Comparison of ENCODE assay signal across 8 cellular contexts in genomic region chr3:49469037-49469875, GRCh38. TPM values are rescaled to one million over a fixed set of nuclear protein-coding genes. Genes with fewer than 3 reads are reported as not detected.
DNase-seq lines count a peak whose midpoint lies in the region; ATAC-seq and TF ChIP-seq lines count a peak whose summit lies in the region.

No MANE protein-coding gene starts in this region.

- no peak for TF ChIP-seq POLR2A in right lobe of liver (IDR thresholded peaks at IDR 0.05)

- peak overlapping the region; percentile 68 to 81 (median 76) for H3K4me3 ChIP-seq in BLaER1 treated with 17β-estradiol and CSF1 and Interleukin-3, amounts not matched to agents 10 nM and 100 nM
- H3K4me3 ChIP-seq in GM23248 (peak overlapping the region; percentile 73), duodenal mucosa (ENCODE audit: low read depth in 1 of 2, low read length in 2 of 2) (peak overlapping the region; percentile 70 to 72), right lobe of liver (peak overlapping the region; percentile 44 to 85 (median 44))

- ATAC-seq in right lobe of liver (peak; percentile 31 to 54 (median 42)), GM19455 (IDR thresholded peaks at IDR 0.05; ENCODE audit: unreplicated experiment) (no peak)

- H3K9me3 ChIP-seq in BLaER1 treated with 17β-estradiol and CSF1 and Interleukin-3, amounts not matched to agents 10 nM and 100 nM (replicated peaks in 1 of 11), result peaks cover 0 to 3% (median 0%) of the 10 kb centered on the region in 11 experiments; a peak in 2 of 22 replicates
- H3K9me3 ChIP-seq in GM23248 (ENCODE audit: low read depth) (no peaks in the 10 kb centered on the region), duodenal mucosa (ENCODE audit: control insufficient read depth in 1 of 2, low read length in 2 of 2) (no peaks in the 10 kb centered on the region), right lobe of liver (no peaks in the 10 kb centered on the region)

- intact Hi-C loops in right lobe of liver (cut with DNase I), result no loop called here

- H3K4me1 ChIP-seq in BLaER1 treated with 17β-estradiol and CSF1 and Interleukin-3, amounts not matched to agents 10 nM and 100 nM, result peaks cover 23 to 38% (median 34%) of the 10 kb centered on the region in 10 experiments
- H3K4me1 ChIP-seq in GM23248 (ENCODE audit: insufficient read depth) (peaks cover 21% of the 10 kb centered on the region), duodenal mucosa (ENCODE audit: control insufficient read depth in 1 of 2, insufficient read depth in 2 of 2, low read length in 2 of 2) (peaks cover 30 to 35% of the 10 kb centered on the region in 2 donors), right lobe of liver (peaks cover 0 to 34% (median 13%) of the 10 kb centered on the region in 4 donors)

- peak overlapping the region; percentile 72 to 88 (median 80) for H3K9ac ChIP-seq in BLaER1 treated with 17β-estradiol and CSF1 and Interleukin-3, amounts not matched to agents 10 nM and 100 nM
- H3K9ac ChIP-seq in GM23248 (peak overlapping the region; percentile 85), duodenal mucosa (ENCODE audit: low read depth in 1 of 2, low read length in 2 of 2) (peak overlapping the region; percentile 78 to 86)

- peak; percentile 93 for DNase-seq in GM23248
- DNase-seq in RPMI7951 (ENCODE audit: low read depth), result peak; percentile 90
- peak; percentile 66 to 75 (median 73) for DNase-seq in right lobe of liver
- peak; percentile 55 for DNase-seq in stromal cell of bone marrow (ENCODE audit: low read depth)
- no peak for DNase-seq in HuH-7 (ENCODE audit: low spot score)

- in situ Hi-C loops in GM23248 (cut with MboI), result no loop called here

- H3K79me2 ChIP-seq in GM23248 (ENCODE audit: insufficient read depth), result peaks cover 35% of the 10 kb centered on the region

- peaks cover 31% of the 10 kb centered on the region for H3F3A ChIP-seq in GM23248 (ENCODE audit: insufficient read depth)

- peak overlapping the region; percentile 71 to 93 (median 90) for H3K4me2 ChIP-seq in BLaER1 treated with 17β-estradiol and CSF1 and Interleukin-3, amounts not matched to agents 10 nM and 100 nM
- peak overlapping the region; percentile 95 for H3K4me2 ChIP-seq in GM23248 (ENCODE audit: unreplicated experiment)

- 3% methylated on average over 22 of the region's 22 CpGs for WGBS in GM23248 (ENCODE audit: low coverage in 1 of 2, low lambda C conversion rate in 2 of 2, missing lambda C conversion rate in 2 of 2), 2 experiments
- WGBS in right lobe of liver (ENCODE audit: insufficient coverage, low coverage, low lambda C conversion rate, missing lambda C conversion rate), result 14% methylated on average over 10 of the region's 22 CpGs

- peaks cover 0 to 16% (median 0%) of the 10 kb centered on the region in 11 experiments; a peak in 3 of 22 replicates for H3K36me3 ChIP-seq in BLaER1 treated with 17β-estradiol and CSF1 and Interleukin-3, amounts not matched to agents 10 nM and 100 nM
- H3K36me3 ChIP-seq in GM23248 (ENCODE audit: low read depth), result no peaks in the 10 kb centered on the region
- H3K36me3 ChIP-seq in duodenal mucosa (ENCODE audit: control insufficient read depth in 1 of 2, insufficient read depth in 2 of 2, low read length in 2 of 2), result no peaks in the 10 kb centered on the region
- H3K36me3 ChIP-seq in right lobe of liver, result no peaks in the 10 kb centered on the region

- H3K27me3 ChIP-seq in BLaER1 treated with 17β-estradiol and CSF1 and Interleukin-3, amounts not matched to agents 10 nM and 100 nM, result peaks cover 0 to 30% (median 0%) of the 10 kb centered on the region in 11 experiments; a peak in 5 of 22 replicates
- H3K27me3 ChIP-seq in GM23248 (replicated peaks; ENCODE audit: insufficient read depth), result no peaks in the 10 kb centered on the region
- H3K27me3 ChIP-seq in duodenal mucosa (ENCODE audit: control insufficient read depth in 1 of 2, insufficient read depth in 2 of 2, low read length in 2 of 2), result no peaks in the 10 kb centered on the region
- no peaks in the 10 kb centered on the region for H3K27me3 ChIP-seq in right lobe of liver

- no peaks in the 10 kb centered on the region for H3K9me2 ChIP-seq in GM23248 (ENCODE audit: insufficient read depth)

- peak overlapping the region; percentile 82 for H2AFZ ChIP-seq in GM23248

- no peak for TF ChIP-seq CTCF in right lobe of liver (IDR thresholded peaks at IDR 0.05)

- H3K27ac ChIP-seq in BLaER1 treated with 17β-estradiol and CSF1 and Interleukin-3, amounts not matched to agents 10 nM and 100 nM, result peak overlapping the region; percentile 61 to 79 (median 75)
- peak overlapping the region; percentile 96 for H3K27ac ChIP-seq in GM23248
- H3K27ac ChIP-seq in duodenal mucosa (ENCODE audit: low read depth, low read length), result peak overlapping the region; percentile 94
- peak overlapping the region; percentile 74 to 95 (median 88) for H3K27ac ChIP-seq in right lobe of liver

- H4K20me1 ChIP-seq in BLaER1 treated with 17β-estradiol and CSF1 and Interleukin-3, amounts not matched to agents 10 nM and 100 nM, result peaks cover 7 to 37% (median 20%) of the 10 kb centered on the region in 11 experiments; a peak in 13 of 22 replicates
- H4K20me1 ChIP-seq in GM23248 (ENCODE audit: insufficient read depth), result no peaks in the 10 kb centered on the region

RNA-seq across cellular contexts. Expression of gene DAG1, which starts 0.8 kb away (rescaled TPM):
- total RNA-seq in GM23248 (2014; rRNA removed; shearing (Covaris generic)), result 81.8 and 90.2 TPM in 2 replicates
- 42.4 and 43.0 TPM in 2 replicates for polyA plus RNA-seq in GM23248 (2016; fragmentation: Nextera tagmentation; extraction: Ambion mirVana)
- total RNA-seq in RPMI7951 (2014; rRNA removed; shearing (Covaris generic)), result 75.7 and 88.6 TPM in 2 replicates
- total RNA-seq in right lobe of liver, result 10 to 100 TPM; 54.5 to 92.5 (median 65.2) TPM

RNA-seq across cellular contexts. Expression of gene NICN1, which starts 40.1 kb away (rescaled TPM):
- total RNA-seq in GM23248 (2014; rRNA removed; shearing (Covaris generic)), result 10.9 and 18.7 TPM in 2 replicates
- 10.5 and 12.5 TPM in 2 replicates for polyA plus RNA-seq in GM23248 (2016; fragmentation: Nextera tagmentation; extraction: Ambion mirVana)
- 2.4 and 4.2 TPM in 2 replicates for total RNA-seq in RPMI7951 (2014; rRNA removed; shearing (Covaris generic))
- total RNA-seq in right lobe of liver, result 10 to 100 TPM in 2 of 6 experiments, 1 to 10 TPM in 4; 2.2 to 13.1 (median 8.3) TPM

RNA-seq across cellular contexts. Expression of gene AMT, which starts 47.0 kb away (rescaled TPM):
- total RNA-seq in GM23248 (2014; rRNA removed; shearing (Covaris generic)), result 1.6 and 5.8 TPM in 2 replicates
- polyA plus RNA-seq in GM23248 (2016; fragmentation: Nextera tagmentation; extraction: Ambion mirVana), result 1.5 and 1.7 TPM in 2 replicates
- 1.5 TPM in 1 of 2 replicates, not detected in the other for total RNA-seq in RPMI7951 (2014; rRNA removed; shearing (Covaris generic))
- total RNA-seq in right lobe of liver, result 10 to 100 TPM in 5 of 6 experiments, 1 to 10 TPM in 1; 8.4 to 52.0 (median 31.3) TPM

RNA-seq across cellular contexts. Expression of gene TCTA, which starts 57.0 kb away (rescaled TPM):
- 34.0 and 55.7 TPM in 2 replicates for total RNA-seq in GM23248 (2014; rRNA removed; shearing (Covaris generic))
- 52.2 and 55.0 TPM in 2 replicates for polyA plus RNA-seq in GM23248 (2016; fragmentation: Nextera tagmentation; extraction: Ambion mirVana)
- total RNA-seq in RPMI7951 (2014; rRNA removed; shearing (Covaris generic)), result 22.9 and 24.3 TPM in 2 replicates
- total RNA-seq in right lobe of liver, result 10 to 100 TPM; 15.9 to 26.0 (median 19.4) TPM

RNA-seq across cellular contexts. Expression of gene RHOA, which starts 57.5 kb away (rescaled TPM):
- total RNA-seq in GM23248 (2014; rRNA removed; shearing (Covaris generic)), result 781 and 915 TPM in 2 replicates
- polyA plus RNA-seq in GM23248 (2016; fragmentation: Nextera tagmentation; extraction: Ambion mirVana), result 996 and 1,025 TPM in 2 replicates
- total RNA-seq in RPMI7951 (2014; rRNA removed; shearing (Covaris generic)), result 627 and 650 TPM in 2 replicates
- 100 to 1,000 TPM; 142 to 251 (median 171) TPM for total RNA-seq in right lobe of liver
